In the genomic region with DNA sequence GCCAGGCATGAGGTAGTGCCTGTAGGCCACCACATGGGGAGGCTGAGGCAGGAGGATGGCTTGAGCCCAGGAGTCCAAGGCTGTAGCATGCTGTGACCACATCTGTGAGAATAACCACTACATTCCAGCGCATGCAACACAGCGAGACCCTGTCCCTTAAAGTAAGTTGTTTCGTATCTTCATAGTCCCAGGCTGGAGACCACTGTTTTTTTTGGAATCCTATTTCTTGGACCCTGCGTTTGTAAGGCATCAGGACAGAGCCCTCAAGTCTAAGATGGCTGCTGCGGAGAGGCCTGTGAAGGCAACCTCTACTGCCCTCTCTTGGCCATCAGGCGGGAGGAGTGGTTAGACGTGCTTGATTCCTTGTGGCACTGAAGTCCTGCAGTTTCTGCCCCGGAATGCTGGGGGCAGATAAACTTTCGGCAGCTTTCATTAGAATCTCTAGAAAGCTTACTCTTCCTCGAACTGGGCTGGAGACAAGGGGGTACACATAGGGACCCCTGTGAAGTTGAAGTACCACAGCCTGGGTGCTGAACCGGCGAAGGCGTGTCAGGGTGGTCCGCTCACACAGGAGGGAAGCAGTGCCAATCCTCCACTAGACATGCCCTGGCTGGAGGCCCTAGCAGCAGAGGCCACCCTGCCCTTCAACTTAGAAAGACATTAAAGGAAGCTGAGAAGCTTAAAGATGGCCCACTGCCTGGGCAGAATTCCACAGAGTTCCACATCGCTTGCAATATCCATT, we compare ENCODE assay signal across 1 cellular context.
A peak's percentile ranks its signal among the peaks of the same experiment; 100 is the strongest.
TF ChIP-seq lines count a peak whose summit lies in the region.

No MANE protein-coding gene starts in this region.

TF ChIP-seq in K562, 482 proteins besides CTCF, POLR2A, EP300 and RAD21 (continued from another document and continues in another):
- TF ChIP-seq, protein P1, sequence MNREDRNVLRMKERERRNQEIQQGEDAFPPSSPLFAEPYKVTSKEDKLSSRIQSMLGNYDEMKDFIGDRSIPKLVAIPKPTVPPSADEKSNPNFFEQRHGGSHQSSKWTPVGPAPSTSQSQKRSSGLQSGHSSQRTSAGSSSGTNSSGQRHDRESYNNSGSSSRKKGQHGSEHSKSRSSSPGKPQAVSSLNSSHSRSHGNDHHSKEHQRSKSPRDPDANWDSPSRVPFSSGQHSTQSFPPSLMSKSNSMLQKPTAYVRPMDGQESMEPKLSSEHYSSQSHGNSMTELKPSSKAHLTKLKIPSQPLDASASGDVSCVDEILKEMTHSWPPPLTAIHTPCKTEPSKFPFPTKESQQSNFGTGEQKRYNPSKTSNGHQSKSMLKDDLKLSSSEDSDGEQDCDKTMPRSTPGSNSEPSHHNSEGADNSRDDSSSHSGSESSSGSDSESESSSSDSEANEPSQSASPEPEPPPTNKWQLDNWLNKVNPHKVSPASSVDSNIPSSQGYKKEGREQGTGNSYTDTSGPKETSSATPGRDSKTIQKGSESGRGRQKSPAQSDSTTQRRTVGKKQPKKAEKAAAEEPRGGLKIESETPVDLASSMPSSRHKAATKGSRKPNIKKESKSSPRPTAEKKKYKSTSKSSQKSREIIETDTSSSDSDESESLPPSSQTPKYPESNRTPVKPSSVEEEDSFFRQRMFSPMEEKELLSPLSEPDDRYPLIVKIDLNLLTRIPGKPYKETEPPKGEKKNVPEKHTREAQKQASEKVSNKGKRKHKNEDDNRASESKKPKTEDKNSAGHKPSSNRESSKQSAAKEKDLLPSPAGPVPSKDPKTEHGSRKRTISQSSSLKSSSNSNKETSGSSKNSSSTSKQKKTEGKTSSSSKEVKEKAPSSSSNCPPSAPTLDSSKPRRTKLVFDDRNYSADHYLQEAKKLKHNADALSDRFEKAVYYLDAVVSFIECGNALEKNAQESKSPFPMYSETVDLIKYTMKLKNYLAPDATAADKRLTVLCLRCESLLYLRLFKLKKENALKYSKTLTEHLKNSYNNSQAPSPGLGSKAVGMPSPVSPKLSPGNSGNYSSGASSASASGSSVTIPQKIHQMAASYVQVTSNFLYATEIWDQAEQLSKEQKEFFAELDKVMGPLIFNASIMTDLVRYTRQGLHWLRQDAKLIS (CRISPR knock-in tag; IDR thresholded peaks at IDR 0.05): no peak
- TF ChIP-seq KLF10 (CRISPR knock-in tag; IDR thresholded peaks at IDR 0.05) (no peak), CSDE1 (IDR thresholded peaks at IDR 0.05) (no peak), ERF (CRISPR knock-in tag; IDR thresholded peaks at IDR 0.05) (no peak), ZNF384 (IDR thresholded peaks at IDR 0.05; ENCODE audit: low read depth, low read length) (no peak), L3MBTL2 (IDR thresholded peaks at IDR 0.05) (peak; percentile 50; the same call in 1 of the 2 replicates), ZNF584 (CRISPR knock-in tag; IDR thresholded peaks at IDR 0.05; ENCODE audit: low read depth) (no peak), SRSF9 (IDR thresholded peaks at IDR 0.05; ENCODE audit: borderline replicate concordance, low read depth, low read length) (no peak), ZFP36 (IDR thresholded peaks at IDR 0.05; ENCODE audit: low read depth, low read length, partially characterized antibody) (no peak), NEUROD1 (IDR thresholded peaks at IDR 0.05; ENCODE audit: borderline replicate concordance, low read depth, low read length, partially characterized antibody) (no peak), MTA3 (IDR thresholded peaks at IDR 0.05; ENCODE audit: borderline replicate concordance) (0 out of 2 replicates have a peak, but pooled peaks have one; percentile 22), ZNF696 (CRISPR knock-in tag; conservative IDR thresholded peaks at IDR 0.05) (no peak), KHSRP (IDR thresholded peaks at IDR 0.05) (no peak), TEAD1 (CRISPR knock-in tag; IDR thresholded peaks at IDR 0.05) (0 out of 4 replicates have a peak, but pooled peaks of 1 of the 2 experiments have one; percentile 11), ZNF253 (CRISPR knock-in tag; conservative IDR thresholded peaks at IDR 0.05) (no peak), SMAD4 (CRISPR knock-in tag; conservative IDR thresholded peaks at IDR 0.05) (0 out of 2 replicates have a peak, but pooled peaks have one; percentile 33), CC2D1A (IDR thresholded peaks at IDR 0.05) (peak; percentile 34; the same call in 1 of the 2 replicates), NFE2L1 (tag; IDR thresholded peaks at IDR 0.05; ENCODE audit: borderline replicate concordance, low read depth) (no peak), CAMTA2 (CRISPR knock-in tag; conservative IDR thresholded peaks at IDR 0.05) (no peak), POLR2H (tag; IDR thresholded peaks at IDR 0.05; ENCODE audit: low read depth) (no peak), ZNF75A (CRISPR knock-in tag; IDR thresholded peaks at IDR 0.05) (peak; percentile 63; the same call in 1 of the 2 replicates), KLF1 (tag; IDR thresholded peaks at IDR 0.05) (0 out of 2 replicates have a peak, but pooled peaks have one; percentile 14), TRIM28 (IDR thresholded peaks at IDR 0.05) (no peak), ZNF232 (CRISPR knock-in tag; IDR thresholded peaks at IDR 0.05) (no peak), NELFE (IDR thresholded peaks at IDR 0.05; ENCODE audit: insufficient read depth, insufficient read length) (no peak), FOXK1 (CRISPR knock-in tag; IDR thresholded peaks at IDR 0.05; ENCODE audit: borderline replicate concordance) (peak; percentile 78; the same call in 1 of the 2 replicates), TEAD4 (IDR thresholded peaks at IDR 0.05; ENCODE audit: low read length) (peak; percentile 61), TEAD4 (CRISPR knock-in tag; IDR thresholded peaks at IDR 0.05; ENCODE audit: borderline replicate concordance) (no peak), ZNF507 (tag; conservative IDR thresholded peaks at IDR 0.05) (no peak), FOXJ3 (CRISPR knock-in tag; IDR thresholded peaks at IDR 0.05) (no peak), SOX6 (IDR thresholded peaks at IDR 0.05) (no peak; the same call in 1 of the 2 replicates), ZKSCAN8 (CRISPR knock-in tag; IDR thresholded peaks at IDR 0.05) (no peak), NONO (IDR thresholded peaks at IDR 0.05; ENCODE audit: low read depth in 2 of 2, low read length in 1 of 2) (no peak), CBX5 (IDR thresholded peaks at IDR 0.05; ENCODE audit: borderline replicate concordance, low read depth) (no peak), TBL1XR1 (IDR thresholded peaks at IDR 0.05; ENCODE audit: low read length in 2 of 2) (peak in 1 of 2 experiments; percentile 47; a peak in 1 of 4 replicates), JUN (IDR thresholded peaks at IDR 0.05; ENCODE audit: borderline replicate concordance, low read depth, low read length) (0 out of 2 replicates have a peak, but pooled peaks have one; percentile 26), JUN (CRISPR knock-in tag; IDR thresholded peaks at IDR 0.05; ENCODE audit: borderline replicate concordance) (no peak), CREM (IDR thresholded peaks at IDR 0.05; ENCODE audit: low read depth) (0 out of 2 replicates have a peak, but pooled peaks have one; percentile 5), DIDO1 (tag; IDR thresholded peaks at IDR 0.05; ENCODE audit: low read depth) (no peak), POLR2G (IDR thresholded peaks at IDR 0.05; ENCODE audit: low read depth, low read length) (no peak), MAFK (IDR thresholded peaks at IDR 0.05; ENCODE audit: low read length) (no peak), SNRNP70 (optimal IDR thresholded peaks at IDR 0.05; ENCODE audit: low read depth, low read length) (no peak), E2F3 (CRISPR knock-in tag; IDR thresholded peaks at IDR 0.05) (no peak), BCOR (IDR thresholded peaks at IDR 0.05) (peak; percentile 71), TAF9B (IDR thresholded peaks at IDR 0.05; ENCODE audit: partially characterized antibody) (no peak), SMARCA4 (IDR thresholded peaks at IDR 0.05) (0 out of 2 replicates have a peak, but pooled peaks have one; percentile 17), NRF1 (conservative IDR thresholded peaks at IDR 0.05 in 1 of 2, IDR thresholded peaks at IDR 0.05 in 1 of 2) (no peak), TAF15 (IDR thresholded peaks at IDR 0.05; ENCODE audit: low read depth, low read length) (no peak), RUNX1 (IDR thresholded peaks at IDR 0.05; ENCODE audit: low read depth) (no peak), PPARD (CRISPR knock-in tag; IDR thresholded peaks at IDR 0.05) (no peak), ZNF780A (CRISPR knock-in tag; IDR thresholded peaks at IDR 0.05) (no peak)
- TF ChIP-seq, protein P2, sequence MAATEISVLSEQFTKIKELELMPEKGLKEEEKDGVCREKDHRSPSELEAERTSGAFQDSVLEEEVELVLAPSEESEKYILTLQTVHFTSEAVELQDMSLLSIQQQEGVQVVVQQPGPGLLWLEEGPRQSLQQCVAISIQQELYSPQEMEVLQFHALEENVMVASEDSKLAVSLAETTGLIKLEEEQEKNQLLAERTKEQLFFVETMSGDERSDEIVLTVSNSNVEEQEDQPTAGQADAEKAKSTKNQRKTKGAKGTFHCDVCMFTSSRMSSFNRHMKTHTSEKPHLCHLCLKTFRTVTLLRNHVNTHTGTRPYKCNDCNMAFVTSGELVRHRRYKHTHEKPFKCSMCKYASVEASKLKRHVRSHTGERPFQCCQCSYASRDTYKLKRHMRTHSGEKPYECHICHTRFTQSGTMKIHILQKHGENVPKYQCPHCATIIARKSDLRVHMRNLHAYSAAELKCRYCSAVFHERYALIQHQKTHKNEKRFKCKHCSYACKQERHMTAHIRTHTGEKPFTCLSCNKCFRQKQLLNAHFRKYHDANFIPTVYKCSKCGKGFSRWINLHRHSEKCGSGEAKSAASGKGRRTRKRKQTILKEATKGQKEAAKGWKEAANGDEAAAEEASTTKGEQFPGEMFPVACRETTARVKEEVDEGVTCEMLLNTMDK (IDR thresholded peaks at IDR 0.05; ENCODE audit: borderline replicate concordance, insufficient read depth, low read depth, low read length, poor library complexity, severe bottlenecking): peak; percentile 55
- TF ChIP-seq, protein P3, sequence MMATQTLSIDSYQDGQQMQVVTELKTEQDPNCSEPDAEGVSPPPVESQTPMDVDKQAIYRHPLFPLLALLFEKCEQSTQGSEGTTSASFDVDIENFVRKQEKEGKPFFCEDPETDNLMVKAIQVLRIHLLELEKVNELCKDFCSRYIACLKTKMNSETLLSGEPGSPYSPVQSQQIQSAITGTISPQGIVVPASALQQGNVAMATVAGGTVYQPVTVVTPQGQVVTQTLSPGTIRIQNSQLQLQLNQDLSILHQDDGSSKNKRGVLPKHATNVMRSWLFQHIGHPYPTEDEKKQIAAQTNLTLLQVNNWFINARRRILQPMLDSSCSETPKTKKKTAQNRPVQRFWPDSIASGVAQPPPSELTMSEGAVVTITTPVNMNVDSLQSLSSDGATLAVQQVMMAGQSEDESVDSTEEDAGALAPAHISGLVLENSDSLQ (IDR thresholded peaks at IDR 0.05): no peak
- TF ChIP-seq, protein P4, sequence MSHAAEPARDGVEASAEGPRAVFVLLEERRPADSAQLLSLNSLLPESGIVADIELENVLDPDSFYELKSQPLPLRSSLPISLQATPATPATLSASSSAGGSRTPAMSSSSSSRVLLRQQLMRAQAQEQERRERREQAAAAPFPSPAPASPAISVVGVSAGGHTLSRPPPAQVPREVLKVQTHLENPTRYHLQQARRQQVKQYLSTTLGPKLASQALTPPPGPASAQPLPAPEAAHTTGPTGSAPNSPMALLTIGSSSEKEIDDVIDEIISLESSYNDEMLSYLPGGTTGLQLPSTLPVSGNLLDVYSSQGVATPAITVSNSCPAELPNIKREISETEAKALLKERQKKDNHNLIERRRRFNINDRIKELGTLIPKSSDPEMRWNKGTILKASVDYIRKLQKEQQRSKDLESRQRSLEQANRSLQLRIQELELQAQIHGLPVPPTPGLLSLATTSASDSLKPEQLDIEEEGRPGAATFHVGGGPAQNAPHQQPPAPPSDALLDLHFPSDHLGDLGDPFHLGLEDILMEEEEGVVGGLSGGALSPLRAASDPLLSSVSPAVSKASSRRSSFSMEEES (CRISPR knock-in tag; IDR thresholded peaks at IDR 0.05): no peak
- TF ChIP-seq, protein P5, sequence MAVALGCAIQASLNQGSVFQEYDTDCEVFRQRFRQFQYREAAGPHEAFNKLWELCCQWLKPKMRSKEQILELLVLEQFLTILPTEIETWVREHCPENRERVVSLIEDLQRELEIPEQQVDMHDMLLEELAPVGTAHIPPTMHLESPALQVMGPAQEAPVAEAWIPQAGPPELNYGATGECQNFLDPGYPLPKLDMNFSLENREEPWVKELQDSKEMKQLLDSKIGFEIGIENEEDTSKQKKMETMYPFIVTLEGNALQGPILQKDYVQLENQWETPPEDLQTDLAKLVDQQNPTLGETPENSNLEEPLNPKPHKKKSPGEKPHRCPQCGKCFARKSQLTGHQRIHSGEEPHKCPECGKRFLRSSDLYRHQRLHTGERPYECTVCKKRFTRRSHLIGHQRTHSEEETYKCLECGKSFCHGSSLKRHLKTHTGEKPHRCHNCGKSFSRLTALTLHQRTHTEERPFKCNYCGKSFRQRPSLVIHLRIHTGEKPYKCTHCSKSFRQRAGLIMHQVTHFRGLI (CRISPR knock-in tag; IDR thresholded peaks at IDR 0.05): no peak
- TF ChIP-seq, protein P6, sequence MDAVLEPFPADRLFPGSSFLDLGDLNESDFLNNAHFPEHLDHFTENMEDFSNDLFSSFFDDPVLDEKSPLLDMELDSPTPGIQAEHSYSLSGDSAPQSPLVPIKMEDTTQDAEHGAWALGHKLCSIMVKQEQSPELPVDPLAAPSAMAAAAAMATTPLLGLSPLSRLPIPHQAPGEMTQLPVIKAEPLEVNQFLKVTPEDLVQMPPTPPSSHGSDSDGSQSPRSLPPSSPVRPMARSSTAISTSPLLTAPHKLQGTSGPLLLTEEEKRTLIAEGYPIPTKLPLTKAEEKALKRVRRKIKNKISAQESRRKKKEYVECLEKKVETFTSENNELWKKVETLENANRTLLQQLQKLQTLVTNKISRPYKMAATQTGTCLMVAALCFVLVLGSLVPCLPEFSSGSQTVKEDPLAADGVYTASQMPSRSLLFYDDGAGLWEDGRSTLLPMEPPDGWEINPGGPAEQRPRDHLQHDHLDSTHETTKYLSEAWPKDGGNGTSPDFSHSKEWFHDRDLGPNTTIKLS (IDR thresholded peaks at IDR 0.05; ENCODE audit: borderline replicate concordance, low read depth): no peak
- TF ChIP-seq, protein P7, sequence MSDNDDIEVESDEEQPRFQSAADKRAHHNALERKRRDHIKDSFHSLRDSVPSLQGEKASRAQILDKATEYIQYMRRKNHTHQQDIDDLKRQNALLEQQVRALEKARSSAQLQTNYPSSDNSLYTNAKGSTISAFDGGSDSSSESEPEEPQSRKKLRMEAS (CRISPR knock-in tag; IDR thresholded peaks at IDR 0.05): peak; percentile 65
- TF ChIP-seq, protein P8, sequence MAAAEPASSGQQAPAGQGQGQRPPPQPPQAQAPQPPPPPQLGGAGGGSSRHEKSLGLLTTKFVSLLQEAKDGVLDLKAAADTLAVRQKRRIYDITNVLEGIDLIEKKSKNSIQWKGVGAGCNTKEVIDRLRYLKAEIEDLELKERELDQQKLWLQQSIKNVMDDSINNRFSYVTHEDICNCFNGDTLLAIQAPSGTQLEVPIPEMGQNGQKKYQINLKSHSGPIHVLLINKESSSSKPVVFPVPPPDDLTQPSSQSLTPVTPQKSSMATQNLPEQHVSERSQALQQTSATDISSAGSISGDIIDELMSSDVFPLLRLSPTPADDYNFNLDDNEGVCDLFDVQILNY (CRISPR knock-in tag; IDR thresholded peaks at IDR 0.05): no peak
